ENCODE assay signal across 24 cellular contexts in genomic region chr1:165416876-165417275, GRCh38. TPM values are rescaled to one million over a fixed set of nuclear protein-coding genes. Genes with fewer than 3 reads are reported as not detected.
DNase-seq lines count a peak whose midpoint lies in the region; ATAC-seq, FAIRE-seq and TF ChIP-seq lines count a peak whose summit lies in the region.
"Had no signal": no experiment of that assay in that cellular context is flagged by ENCODE, and none has a peak within 500 bp of the region (broad histone marks: within the 10 kb centered on the region; RNA-seq: fewer than 3 reads in every experiment).

No MANE protein-coding gene starts in this region.

- no peak overlapping the region for H3K4me3 ChIP-seq in cardiac muscle cell
- H3K4me3 ChIP-seq in right cardiac atrium (ENCODE audit: low read length), result no peak overlapping the region
- H3K4me3 ChIP-seq: GM12878, GM23248 had no signal

- ATAC-seq in left cardiac atrium (peak; percentile 69 to 88), right cardiac atrium (peak; percentile 84 to 92)
- ATAC-seq: GM12878 had no signal

- H3K27me3 ChIP-seq in cardiac muscle cell (no peaks in the 10 kb centered on the region), right cardiac atrium (ENCODE audit: control insufficient read depth, insufficient read depth) (no peaks in the 10 kb centered on the region)

- CTCF ChIA-PET in GM10248 (lab: Yijun Ruan, JAX), result interaction anchor here (1.3 to 1.5 kb wide), 2 partner anchors 10 to 161 kb away, joined by 3 read pairs; no protein-coding TSS in a partner anchor

- intact Hi-C loops in left cardiac atrium (cut with DNase I), result no loop called here
- intact Hi-C loops in right cardiac atrium (cut with DNase I), result no loop called here

- POLR2A ChIA-PET in GM10248 (lab: Yijun Ruan, JAX), result no interaction called here

- peak; percentile 84 for FAIRE-seq in D721Med (lab: Jason Lieb, UNC)
- FAIRE-seq: G401.6, GM12878, GM19239, H1 had no signal

- DNase-seq in D721Med (ENCODE audit: insufficient read length, low spot score) (no peak), cardiac muscle cell (ENCODE audit: low read depth in 1 of 2, low spot score in 1 of 2) (peak in 1 of 2 donors; percentile 54), left cardiac atrium (peak; percentile 64), right cardiac atrium (peak; percentile 33 to 76 (median 68)), putamen (ENCODE audit: low spot score) (no peak), superior temporal gyrus (ENCODE audit: extremely low spot score) (no peak), GM10248 (ENCODE audit: extremely low spot score) (no peak), inferior parietal cortex (ENCODE audit: extremely low spot score) (no peak)
- DNase-seq: C1 segment of cervical spinal cord; Calu3; CD4-positive, alpha-beta memory T cell; COR-L47; DMS153; DND-41; GM23248; H7; HCEC 1CT had no signal

- WGBS in right cardiac atrium, result 60% methylated on average over 11 of the region's 11 CpGs

- peaks cover 48% of the 10 kb centered on the region for H3K4me1 ChIP-seq in cardiac muscle cell (ENCODE audit: low read depth)
- H3K4me1 ChIP-seq in right cardiac atrium (ENCODE audit: control insufficient read depth, insufficient read depth, low read length), result no peaks in the 10 kb centered on the region

- TF ChIP-seq CTCF in D721Med (IDR thresholded peaks at IDR 0.05; ENCODE audit: insufficient read depth, missing control alignments) (no peak), cardiac muscle cell (IDR thresholded peaks at IDR 0.05; ENCODE audit: low read depth, low read length) (no peak), GM10248 (IDR thresholded peaks at IDR 0.05; ENCODE audit: control extremely low read depth, extremely low read depth, low read depth, missing control alignments) (no peak)

- peaks cover 25% of the 10 kb centered on the region for H3K36me3 ChIP-seq in cardiac muscle cell

- H3K27ac ChIP-seq in cardiac muscle cell (peak overlapping the region; percentile 6), right cardiac atrium (ENCODE audit: low read length) (no peak overlapping the region)
- H3K27ac ChIP-seq: GM23248 had no signal

- no peaks in the 10 kb centered on the region for H3K9me3 ChIP-seq in cardiac muscle cell (ENCODE audit: low read depth)
- no peaks in the 10 kb centered on the region for H3K9me3 ChIP-seq in right cardiac atrium (ENCODE audit: control insufficient read depth, low read length)

RNA-seq across cellular contexts. Expression of gene RXRG, which starts 28.1 kb away (rescaled TPM):
- total RNA-seq in cardiac muscle cell (247 and 285 TPM in 2 replicates), left cardiac atrium (1 to 10 TPM; 2.4 to 5.3 TPM), right cardiac atrium (1 to 10 TPM; 2.1 to 4.7 (median 3.9) TPM)
- polyA plus RNA-seq in cardiac muscle cell (296 and 429 TPM in 2 replicates), right cardiac atrium (1.4 TPM)
- total RNA-seq: A172; A673; Calu3; CD4-positive, alpha-beta memory T cell; GM12878; GM23248; H1 had no signal
- polyA plus RNA-seq: BJ; CD4-positive, alpha-beta memory T cell; GM23248; H1 had no signal

Comparison
In these comparisons a context has a peak if more than half of its experiments do, and no peak if none do; other contexts are left out.
1. RNA of gene RXRG, which starts 28.1 kb away (total RNA-seq): 247 to 285 TPM in cardiac muscle cell; 2.4 to 5.3 TPM in left cardiac atrium and 2.1 to 4.7 TPM in right cardiac atrium; every median in the first group is over 10 times any median in the second.
2. DNase-seq: peak in left cardiac atrium (single experiment) and right cardiac atrium (3 of 3); none in D721Med (single experiment), putamen (single experiment), superior temporal gyrus (single experiment), GM10248 (single experiment) and inferior parietal cortex (single experiment).